Comparison of ENCODE assay signal across 28 cellular contexts in the genomic region with DNA sequence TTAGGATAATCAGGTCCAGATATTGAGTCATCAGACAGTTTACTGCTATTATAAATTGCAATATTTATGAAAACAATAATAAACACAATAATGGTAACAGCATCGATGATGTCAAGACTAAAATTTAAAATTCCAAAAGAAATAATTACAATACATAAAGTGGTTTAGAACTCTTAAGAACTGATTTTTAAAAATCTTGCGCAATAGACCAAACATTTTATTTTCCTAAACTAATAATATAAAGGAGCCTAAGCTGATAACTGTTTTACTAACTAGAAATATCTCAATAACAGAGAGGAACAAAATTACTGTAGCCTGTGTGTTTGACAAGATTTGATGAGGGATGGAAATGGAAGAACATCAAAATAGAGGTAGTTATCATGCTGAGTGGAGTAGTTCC.
"Had no signal": no experiment of that assay in that cellular context is flagged by ENCODE, and none has a peak within 500 bp of the region (broad histone marks: within the 10 kb centered on the region; RNA-seq: fewer than 3 reads in every experiment).

No MANE protein-coding gene starts in this region.

- H3K4me1 ChIP-seq: ascending aorta, breast epithelium had no signal

- H3K4me3 ChIP-seq: ascending aorta, breast epithelium had no signal

- H3K36me3 ChIP-seq: ascending aorta, brain microvascular endothelial cell, breast epithelium had no signal

- H3K27me3 ChIP-seq: ascending aorta, brain microvascular endothelial cell, breast epithelium had no signal

- H3K27ac ChIP-seq: ascending aorta, brain microvascular endothelial cell, breast epithelium, VCaP had no signal

- ATAC-seq: activated CD8-positive, alpha-beta memory T cell treated with anti-CD3 and anti-CD28 coated beads, Interleukin-2, amount 10 ng/mL, durations not matched to agents 7 days and 5 days; activated CD8-positive, alpha-beta T cell treated with anti-CD3 and anti-CD28 coated beads, Interleukin-2, amount 10 ng/mL, durations not matched to agents 7 days and 5 days; activated naive CD8-positive, alpha-beta T cell treated with anti-CD3 and anti-CD28 coated beads, Interleukin-2, amount 50 U/mL, for 24 hours had no signal

- H3K9me3 ChIP-seq: ascending aorta, breast epithelium had no signal

- DNase-seq: activated B cell treated with CpG ODN at 0.5 μM for 24 hours; activated CD4-positive, alpha-beta memory T cell treated with anti-CD3 and anti-CD28 coated beads, Interleukin-2, amount 10 ng/mL, durations not matched to agents 7 days and 5 days; activated CD4-positive, alpha-beta T cell treated with anti-CD3 and anti-CD28 coated beads for 4 hours; activated CD4-positive, alpha-beta T cell treated with anti-CD3 and anti-CD28 coated beads, Interleukin-2, amount 10 ng/mL, durations not matched to agents 7 days and 5 days; activated CD4-positive, alpha-beta T cell treated with anti-CD3 and anti-CD28 coated beads, Interleukin-2, amount 50 U/mL, for 48 hours; activated CD4-positive, CD25-positive, alpha-beta regulatory T cell treated with anti-CD3 and anti-CD28 coated beads, Interleukin-2, amount 50 U/mL, for 72 hours; activated CD8-positive, alpha-beta memory T cell treated with anti-CD3 and anti-CD28 coated beads for 24 hours; activated CD8-positive, alpha-beta memory T cell treated with anti-CD3 and anti-CD28 coated beads, Interleukin-2, amount 10 ng/mL, durations not matched to agents 7 days and 5 days; activated CD8-positive, alpha-beta memory T cell treated with anti-CD3 and anti-CD28 coated beads, Interleukin-2, amount 50 U/mL, for 48 hours; activated CD8-positive, alpha-beta T cell treated with anti-CD3 and anti-CD28 coated beads, Interleukin-2, amount 10 ng/mL, durations not matched to agents 7 days and 5 days; activated effector memory CD4-positive, alpha-beta T cell treated with Interleukin-2 at 50 U/mL for 16 hours; activated gamma-delta T cell; activated naive CD4-positive, alpha-beta T cell treated with anti-CD3 and anti-CD28 coated beads, Interleukin-2, amount 10 ng/mL, durations not matched to agents 7 days and 5 days; activated naive CD4-positive, alpha-beta T cell treated with Interleukin-2 at 50 U/mL for 16 hours; activated naive CD8-positive, alpha-beta T cell treated with anti-CD3 and anti-CD28 coated beads, Interleukin-2, amount 10 ng/mL, durations not matched to agents 7 days and 5 days; activated naive CD8-positive, alpha-beta T cell treated with anti-CD3 and anti-CD28 coated beads, Interleukin-2, amount 50 U/mL, for 24 hours; activated T-cell treated with anti-CD3 and anti-CD28 coated beads, Interleukin-2, amount 50 U/mL, for 24 hours; activated T-cell treated with anti-CD3 and anti-CD28 coated beads, Interleukin-2, amount 50 U/mL, for 48 hours; amygdala; anterior cingulate cortex; brain microvascular endothelial cell; central memory CD4-positive, alpha-beta T cell; T-helper 1 cell; T-helper 2 cell; T-helper 9 cell had no signal
